Comparison of ENCODE assay signal across 15 cellular contexts in the genomic region with DNA sequence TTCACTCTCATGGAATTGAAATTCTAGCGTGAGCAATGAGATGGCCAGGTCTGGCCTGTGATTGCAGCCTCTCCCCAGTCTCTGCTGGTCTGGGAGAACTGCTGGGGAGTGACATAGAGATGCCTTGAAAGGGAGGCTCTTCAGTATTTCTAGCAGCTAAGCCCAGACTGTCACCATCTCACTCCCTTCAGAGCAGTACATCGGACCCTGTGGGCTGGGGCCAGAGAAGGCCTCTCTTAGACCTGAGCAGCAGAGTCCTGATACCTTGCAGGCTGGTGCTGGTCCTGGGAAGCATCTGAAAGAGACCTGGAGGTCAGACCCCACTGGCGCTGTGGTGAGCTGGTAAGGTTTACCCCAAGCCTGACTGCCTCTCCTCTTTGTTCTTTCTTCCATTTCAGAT.
A peak's percentile ranks its signal among the peaks of the same experiment; 100 is the strongest.
DNase-seq lines count a peak whose midpoint lies in the region; ATAC-seq, FAIRE-seq and TF ChIP-seq lines count a peak whose summit lies in the region.
"Had no signal": no experiment of that assay in that cellular context is flagged by ENCODE, and none has a peak within 500 bp of the region (broad histone marks: within the 10 kb centered on the region; RNA-seq: fewer than 3 reads in every experiment).

No MANE protein-coding gene starts in this region.

- no peak overlapping the region for H3T11ph ChIP-seq in H9 (ENCODE audit: low read length)

- H2AK5ac ChIP-seq in H9 (ENCODE audit: insufficient read length, low read length), result no peak overlapping the region

- no peak for TF ChIP-seq EP300 in stomach (IDR thresholded peaks at IDR 0.05)

- H2BK12ac ChIP-seq in H9 (ENCODE audit: insufficient read length, low read depth, low read length), result no peak overlapping the region

- H3K23me2 ChIP-seq in H9 (ENCODE audit: insufficient read length, low read depth, low read length, poor library complexity, severe bottlenecking), result no peaks in the 10 kb centered on the region

- H3K27ac Mint-ChIP-seq in H9 (peak overlapping the region in 2 of 3 experiments; percentile 73 to 79; a peak in 3 of 7 replicates), chondrocyte (ENCODE audit: unreplicated experiment) (peak overlapping the region; percentile 51)
- no peak overlapping the region for H3K27ac Mint-ChIP-seq in activated T-helper 2 cell treated with anti-CD3 and anti-CD28 coated beads, Interferon-gamma antibody, Interleukin-2, Interleukin-4, amounts not matched to agents 10 μg/mL and 5 μg/mL and 100 μg/mL, durations not matched to agents 14 hours and 24 hours and 36 hours

- H3K4me3 Mint-ChIP-seq in H9, result no peak overlapping the region
- H3K4me3 Mint-ChIP-seq in chondrocyte (ENCODE audit: unreplicated experiment), result no peak overlapping the region
- no peak overlapping the region for H3K4me3 Mint-ChIP-seq in activated T-helper 2 cell treated with anti-CD3 and anti-CD28 coated beads, Interferon-gamma antibody, Interleukin-2, Interleukin-4, amounts not matched to agents 10 μg/mL and 5 μg/mL and 100 μg/mL, durations not matched to agents 14 hours and 24 hours and 36 hours (ENCODE audit: low read depth)

- no peak overlapping the region for H4K8ac ChIP-seq in H9 (replicated peaks; ENCODE audit: insufficient read length, low read depth, low read length)

- H3K79me1 ChIP-seq in H9 (ENCODE audit: insufficient read depth, low read depth, low read length, poor library complexity, severe bottlenecking), result no peaks in the 10 kb centered on the region

- no peaks in the 10 kb centered on the region for H3K9me3 ChIP-seq in H9 (ENCODE audit: control insufficient read depth, low read depth, low read length)
- H3K9me3 ChIP-seq in lower lobe of right lung, result no peaks in the 10 kb centered on the region
- H3K9me3 ChIP-seq in stomach, result no peaks in the 10 kb centered on the region
- H3K9me3 ChIP-seq: colonic mucosa had no signal

- H2BK120ac ChIP-seq in H9 (ENCODE audit: low read depth, low read length, poor library complexity, severe bottlenecking), result no peak overlapping the region

- no peak overlapping the region for H3K4me2 ChIP-seq in H9 (ENCODE audit: insufficient read depth, insufficient read length, low read length)

- no peak overlapping the region for H4K91ac ChIP-seq in H9 (ENCODE audit: insufficient read length, low read depth, low read length)

- H3K27me3 Mint-ChIP-seq in H9 (ENCODE audit: low read depth) (no peaks in the 10 kb centered on the region), chondrocyte (ENCODE audit: low read depth) (no peaks in the 10 kb centered on the region)
- H3K27me3 Mint-ChIP-seq in activated T-helper 2 cell treated with anti-CD3 and anti-CD28 coated beads, Interferon-gamma antibody, Interleukin-2, Interleukin-4, amounts not matched to agents 10 μg/mL and 5 μg/mL and 100 μg/mL, durations not matched to agents 14 hours and 24 hours and 36 hours (ENCODE audit: low read depth), result no peaks in the 10 kb centered on the region

- H3K79me2 ChIP-seq in H9 (ENCODE audit: insufficient read depth, low read length), result no peaks in the 10 kb centered on the region

- H3K18ac ChIP-seq in H9 (ENCODE audit: insufficient read length, low read depth, low read length), result no peak overlapping the region

- H3K4me1 Mint-ChIP-seq in H9, result peaks cover 4 to 11% of the 10 kb centered on the region in 2 experiments
- peaks cover 24% of the 10 kb centered on the region for H3K4me1 Mint-ChIP-seq in chondrocyte (ENCODE audit: low read depth)
- H3K4me1 Mint-ChIP-seq in activated T-helper 2 cell treated with anti-CD3 and anti-CD28 coated beads, Interferon-gamma antibody, Interleukin-2, Interleukin-4, amounts not matched to agents 10 μg/mL and 5 μg/mL and 100 μg/mL, durations not matched to agents 14 hours and 24 hours and 36 hours (ENCODE audit: low read depth), result peaks cover 1% of the 10 kb centered on the region

- H3K4ac ChIP-seq in H9 (ENCODE audit: low read depth, low read length), result no peak overlapping the region

- H3K36me3 ChIP-seq in lower lobe of right lung (peaks cover 62% of the 10 kb centered on the region), stomach (peaks cover 10 to 62% (median 50%) of the 10 kb centered on the region in 4 donors)
- H3K36me3 ChIP-seq: colonic mucosa had no signal

- TF ChIP-seq POLR2A in stomach (IDR thresholded peaks at IDR 0.05), result no peak

- intact Hi-C loops in lower lobe of right lung (cut with DNase I), result no loop called here
- intact Hi-C loops in stomach (cut with DNase I; ENCODE audit: low total_unique reads), result no loop called here
- intact Hi-C loops in activated T-helper 2 cell treated with anti-CD3 and anti-CD28 coated beads, Interferon-gamma antibody, Interleukin-2, Interleukin-4, amounts not matched to agents 10 μg/mL and 5 μg/mL and 100 μg/mL, durations not matched to agents 14 hours and 24 hours and 36 hours (cut with micrococcal nuclease), result no loop called here

- no peak overlapping the region for H3K4me3 ChIP-seq in lower lobe of right lung
- H3K4me3 ChIP-seq in stomach, result no peak overlapping the region
- H3K4me3 ChIP-seq: colonic mucosa had no signal

- FAIRE-seq in HTR-8/SVneo (lab: Jason Lieb, UNC), result no peak
- FAIRE-seq: endometrium had no signal

- no peak overlapping the region for H3K56ac ChIP-seq in H9 (ENCODE audit: insufficient read length, low read depth, low read length)

- ATAC-seq in lower lobe of right lung, result no peak
- ATAC-seq: stimulated activated naive CD8-positive, alpha-beta T cell treated with anti-CD3 and anti-CD28 coated beads, Interleukin-15, Interleukin-2, amounts not matched to agents 100 U/mL and 50 U/mL, for 24 hours had no signal

- no peak overlapping the region for H3K9ac ChIP-seq in H9 (ENCODE audit: extremely low read depth, insufficient read length, low read length)

- H3K9me3 Mint-ChIP-seq in H9, result no peaks in the 10 kb centered on the region
- no peaks in the 10 kb centered on the region for H3K9me3 Mint-ChIP-seq in chondrocyte (ENCODE audit: low read depth)
- no peaks in the 10 kb centered on the region for H3K9me3 Mint-ChIP-seq in activated T-helper 2 cell treated with anti-CD3 and anti-CD28 coated beads, Interferon-gamma antibody, Interleukin-2, Interleukin-4, amounts not matched to agents 10 μg/mL and 5 μg/mL and 100 μg/mL, durations not matched to agents 14 hours and 24 hours and 36 hours

- no peak overlapping the region for H2BK20ac ChIP-seq in H9 (ENCODE audit: low read depth, low read length, poor library complexity, severe bottlenecking)

- DNase-seq in H9 (no peak), chondrocyte (ENCODE audit: low spot score) (no peak), lower lobe of right lung (no peak), stomach (no peak), GM19238 (ENCODE audit: insufficient read length, low spot score) (no peak), HTR-8/SVneo (ENCODE audit: insufficient read length, low spot score) (no peak), NCI-H2171 treated with DMSO at 0.1 percent for 48 hours (lab: John Stamatoyannopoulos, UW) (no peak)
- DNase-seq in activated T-helper 2 cell treated with anti-CD3 and anti-CD28 coated beads, Interferon-gamma antibody, Interleukin-2, Interleukin-4, amounts not matched to agents 10 μg/mL and 5 μg/mL and 100 μg/mL, durations not matched to agents 14 hours and 24 hours and 36 hours (ENCODE audit: low spot score), result no peak
- DNase-seq: activated CD4-positive, alpha-beta T cell treated with anti-CD3 and anti-CD28 coated beads for 4 hours; activated gamma-delta T cell; colonic mucosa; NCI-H1105 treated with DMSO at 0.1 percent for 48 hours; NCI-H2107; stimulated activated naive CD8-positive, alpha-beta T cell treated with anti-CD3 and anti-CD28 coated beads, Interleukin-15, Interleukin-2, amounts not matched to agents 100 U/mL and 50 U/mL, for 24 hours had no signal

- H3K27ac ChIP-seq in H9 (ENCODE audit: insufficient read length, low read depth, low read length) (no peak overlapping the region), lower lobe of right lung (peak overlapping the region; percentile 63), stomach (peak overlapping the region in 4 of 5 donors; percentile 47 to 86 (median 73))
- H3K27ac ChIP-seq: colonic mucosa had no signal

- H4K20me1 ChIP-seq in H9 (ENCODE audit: control insufficient read depth, insufficient read depth, insufficient read length), result no peaks in the 10 kb centered on the region

- H3K4me1 ChIP-seq in H9 (ENCODE audit: insufficient read depth, low read length), result no peaks in the 10 kb centered on the region; the same call in 1 of the 2 replicates
- H3K4me1 ChIP-seq in lower lobe of right lung, result peaks cover 43% of the 10 kb centered on the region
- peaks cover 24 to 74% (median 48%) of the 10 kb centered on the region in 4 donors for H3K4me1 ChIP-seq in stomach
- H3K4me1 ChIP-seq: colonic mucosa had no signal

- no peak overlapping the region for H2BK5ac ChIP-seq in H9 (ENCODE audit: insufficient read length, low read length)

- no peak overlapping the region for H2BK15ac ChIP-seq in H9 (ENCODE audit: low read depth, low read length)

- no CpG with 5 or more reads among the region's 3 CpGs for WGBS in H9 (ENCODE audit: extremely low coverage, insufficient read length, low lambda C conversion rate)
- whole genome bisulfite sequencing in stomach, 5 donors, result 92 to 99% (median 95%) methylated on average over 2 to 3 of the region's 3 CpGs

- H3K36me3 Mint-ChIP-seq in H9 (ENCODE audit: insufficient read depth in 1 of 3, low read depth in 3 of 3), result peaks cover 3 to 32% (median 25%) of the 10 kb centered on the region in 3 experiments; a peak in 6 of 7 replicates
- peaks cover 4% of the 10 kb centered on the region for H3K36me3 Mint-ChIP-seq in chondrocyte (ENCODE audit: low read depth)
- H3K36me3 Mint-ChIP-seq in activated T-helper 2 cell treated with anti-CD3 and anti-CD28 coated beads, Interferon-gamma antibody, Interleukin-2, Interleukin-4, amounts not matched to agents 10 μg/mL and 5 μg/mL and 100 μg/mL, durations not matched to agents 14 hours and 24 hours and 36 hours (ENCODE audit: low read depth), result no peaks in the 10 kb centered on the region

- H4K5ac ChIP-seq in H9 (ENCODE audit: insufficient read length, low read depth, low read length), result no peak overlapping the region

- H3K27me3 ChIP-seq in H9 (ENCODE audit: insufficient read depth, low read length) (no peaks in the 10 kb centered on the region), lower lobe of right lung (ENCODE audit: low read depth) (no peaks in the 10 kb centered on the region), stomach (no peaks in the 10 kb centered on the region)
- H3K27me3 ChIP-seq: colonic mucosa had no signal

- H3K14ac ChIP-seq in H9 (ENCODE audit: insufficient read depth, low read length), result no peak overlapping the region

- no peak overlapping the region for H2AFZ ChIP-seq in H9 (ENCODE audit: low read length)

- no peak overlapping the region for H3K23ac ChIP-seq in H9 (ENCODE audit: insufficient read length, low read depth, low read length)

- TF ChIP-seq CTCF in H9 (conservative IDR thresholded peaks at IDR 0.05) (no peak), chondrocyte (IDR thresholded peaks at IDR 0.05) (no peak), lower lobe of right lung (IDR thresholded peaks at IDR 0.05) (no peak), stomach (IDR thresholded peaks at IDR 0.05) (no peak)
